ENCODE assay signal across 13 cellular contexts in the genomic region with DNA sequence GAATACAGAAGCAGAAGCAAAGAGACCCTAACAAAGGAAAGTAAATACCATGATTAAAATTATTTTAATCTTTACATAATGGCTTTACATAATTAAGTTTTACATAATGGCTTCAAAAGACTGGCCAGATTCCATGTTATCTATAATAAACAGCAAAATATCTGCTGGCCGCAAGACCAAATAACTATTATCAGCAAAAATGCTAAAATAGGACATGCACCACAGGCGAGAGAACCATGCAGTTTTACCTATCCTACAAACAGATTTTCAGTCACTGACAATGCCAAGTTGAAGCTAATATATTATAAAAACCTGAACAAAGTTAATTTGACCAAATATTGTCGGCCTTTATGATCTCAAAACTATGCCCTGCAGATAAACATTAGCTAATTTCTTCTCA. TPM values are rescaled to one million over a fixed set of nuclear protein-coding genes. Genes with fewer than 3 reads are reported as not detected.
DNase-seq lines count a peak whose midpoint lies in the region; ATAC-seq and TF ChIP-seq lines count a peak whose summit lies in the region.
"Had no signal": no experiment of that assay in that cellular context is flagged by ENCODE, and none has a peak within 500 bp of the region (broad histone marks: within the 10 kb centered on the region; RNA-seq: fewer than 3 reads in every experiment).

No MANE protein-coding gene starts in this region.

- ATAC-seq in SK-N-SH treated with all-trans-retinoic acid at 6 μM for 48 hours (no peak), HG03025 (IDR thresholded peaks at IDR 0.05; ENCODE audit: low FRiP score, unreplicated experiment) (no peak)
- ATAC-seq: A549; CD8-positive, alpha-beta T cell; GM12878 had no signal

- DNase-seq in G401 (ENCODE audit: low spot score) (peak; percentile 54), cerebellum (ENCODE audit: low spot score) (peak; percentile 59), NCI-H526 treated with DMSO at 0.1 percent for 48 hours (lab: John Stamatoyannopoulos, UW) (no peak)
- DNase-seq: Caco-2; Calu3; CD4-positive, alpha-beta T cell; CD8-positive, alpha-beta T cell; DMS79 treated with DMSO at 0.1 percent for 48 hours; GDM1 had no signal

- in situ Hi-C loops in G401 (cut with HindIII; ENCODE audit: low sequenced_read_pairs) = no loop called here

TF ChIP-seq in SK-N-SH treated with all-trans-retinoic acid at 6 μM for 48 hours, 23 proteins besides CTCF, POLR2A, EP300 and RAD21:
- no peak for TF ChIP-seq ZNF70 (CRISPR knock-in tag; IDR thresholded peaks at IDR 0.05)
- TF ChIP-seq TCF4 (CRISPR knock-in tag; IDR thresholded peaks at IDR 0.05; ENCODE audit: borderline replicate concordance) = peak; percentile 34; the same call in 1 of the 2 replicates
TF ChIP-seq in SK-N-SH treated with all-trans-retinoic acid at 6 μM for 48 hours: peak in this region for 1.

RNA-seq across cellular contexts. Expression of gene ANLN, which starts 34.2 kb away (rescaled TPM):
- 66.2 and 71.1 TPM in 2 replicates for total RNA-seq in G401 (2014; rRNA removed; shearing (Covaris generic))
- total RNA-seq in cerebellum = 9.8 TPM
